In genomic region chr19:47225746-47226425, GRCh38 we compare ENCODE assay signal across 8 cellular contexts. TPM values are rescaled to one million over a fixed set of nuclear protein-coding genes. Genes with fewer than 3 reads are reported as not detected.
A peak's percentile ranks its signal among the peaks of the same experiment; 100 is the strongest.
DNase-seq lines count a peak whose midpoint lies in the region; ATAC-seq, FAIRE-seq and TF ChIP-seq lines count a peak whose summit lies in the region.

No MANE protein-coding gene starts in this region.

- H2AFZ ChIP-seq in endothelial cell of umbilical vein (ENCODE audit: low read depth, low read length): peak overlapping the region; percentile 18

- peak overlapping the region; percentile 61 for H3K27ac ChIP-seq in endothelial cell of umbilical vein (ENCODE audit: insufficient read depth, low read depth, low read length)

- DNase-seq in AG20443 (ENCODE audit: low spot score) (peak; percentile 97), HK-2 (ENCODE audit: unreplicated experiment) (peak; percentile 91), NOMO-1 treated with dmso at 0.1 percent for 144 hours (lab: John Stamatoyannopoulos, UW; ENCODE audit: unreplicated experiment) (peak; percentile 55), endothelial cell of umbilical vein (ENCODE audit: low read depth, low spot score) (peak; percentile 84), midbrain (lab: John Stamatoyannopoulos, UW) (peak; percentile 91)
- DNase-seq in activated CD8-positive, alpha-beta memory T cell treated with anti-CD3 and anti-CD28 coated beads, Interleukin-2, amount 50 U/mL, for 4 hours: peak; percentile 88
- peak; percentile 74 for DNase-seq in stimulated activated CD8-positive, alpha-beta memory T cell treated with anti-CD3 and anti-CD28 coated beads, Interleukin-15, amount 100 ng/mL, for 24 hours (ENCODE audit: low read depth)

- peak; percentile 46 for ATAC-seq in GM19035 (IDR thresholded peaks at IDR 0.05; ENCODE audit: unreplicated experiment)

- CTCF ChIA-PET in endothelial cell of umbilical vein (lab: Charles Lee): interaction anchor here (0.6 to 5.3 kb wide), 12 partner anchors 9 to 80 kb away, joined by 3 to 74 read pairs (median 4); no protein-coding TSS in a partner anchor

- peak; percentile 100 for TF ChIP-seq POLR2A in endothelial cell of umbilical vein (IDR thresholded peaks at IDR 0.05; ENCODE audit: low read depth, low read length)

- peak overlapping the region in 1 of 3 experiments; percentile 31 for H3K4me3 ChIP-seq in endothelial cell of umbilical vein (replicated peaks in 1 of 3; ENCODE audit: insufficient read depth in 1 of 3, low read depth in 1 of 3, low read length in 3 of 3)

- peaks cover 22% of the 10 kb centered on the region for H3K4me1 ChIP-seq in endothelial cell of umbilical vein (ENCODE audit: control insufficient read depth, extremely low read depth, insufficient read depth, low read length)

- H3K36me3 ChIP-seq in endothelial cell of umbilical vein (ENCODE audit: control insufficient read depth in 2 of 2, extremely low read depth in 1 of 2, insufficient read depth in 2 of 2, low read length in 2 of 2): peaks cover 0 to 15% of the 10 kb centered on the region in 2 experiments

- FAIRE-seq in endothelial cell of umbilical vein (lab: Jason Lieb, UNC): peak; percentile 90

- peak in 1 of 2 donors; percentile 6 for TF ChIP-seq CTCF in endothelial cell of umbilical vein (IDR thresholded peaks at IDR 0.05; ENCODE audit: extremely low read depth in 1 of 2, insufficient read depth in 1 of 2, low read depth in 1 of 2, low read length in 2 of 2)

- H3K9me3 ChIP-seq in endothelial cell of umbilical vein (replicated peaks; ENCODE audit: control insufficient read depth, insufficient read depth, low read length): no peaks in the 10 kb centered on the region

- H3K79me2 ChIP-seq in endothelial cell of umbilical vein (ENCODE audit: control insufficient read depth, insufficient read depth, low read length): peaks cover 9% of the 10 kb centered on the region

- H3K4me2 ChIP-seq in endothelial cell of umbilical vein (ENCODE audit: insufficient read depth, low read length): no peak overlapping the region

- no peaks in the 10 kb centered on the region for H4K20me1 ChIP-seq in endothelial cell of umbilical vein (replicated peaks; ENCODE audit: control insufficient read depth, extremely low read depth, insufficient read depth, low read length)

- dilution Hi-C loops in endothelial cell of umbilical vein (cut with MboI; ENCODE audit: extremely low pct_ligation_motif_present, low sequenced_read_pairs): no loop called here

- H3K27me3 ChIP-seq in endothelial cell of umbilical vein (ENCODE audit: control insufficient read depth in 2 of 2, insufficient read depth in 2 of 2, low read length in 2 of 2): no peaks in the 10 kb centered on the region

- no peaks in the 10 kb centered on the region for H3K9me1 ChIP-seq in endothelial cell of umbilical vein (replicated peaks; ENCODE audit: control insufficient read depth, extremely low read depth, insufficient read depth, low read length)

- intact Hi-C loops in endothelial cell of umbilical vein (cut with micrococcal nuclease): loop anchor here (1.0 to 2.0 kb wide), 4 partner anchors 16 to 49 kb away; partner anchors contain the start of gene CCDC9

- POLR2A ChIA-PET in endothelial cell of umbilical vein (lab: Charles Lee): interaction anchor here (0.5 to 2.2 kb wide), 22 partner anchors 8 to 219 kb away, joined by 3 to 31 read pairs (median 4); partner anchors contain the start of genes CCDC9 and ZC3H4

- no TSS peak for BruUV-seq in endothelial cell of umbilical vein (replicated peaks; lab: Mats Ljungman, UMichigan)

- peak overlapping the region; percentile 67 for H3K9ac ChIP-seq in endothelial cell of umbilical vein (replicated peaks; ENCODE audit: extremely low read depth, insufficient read depth, low read length)

TF ChIP-seq in endothelial cell of umbilical vein, 7 proteins besides CTCF, POLR2A, EP300 and RAD21:
- peak; percentile 100 for TF ChIP-seq POLR2AphosphoS5 (IDR thresholded peaks at IDR 0.05; ENCODE audit: insufficient read depth, low read depth, low read length)
- TF ChIP-seq FOS (IDR thresholded peaks at IDR 0.05; ENCODE audit: borderline replicate concordance, insufficient read depth, low read length): peak; percentile 70
- no peak for TF ChIP-seq EZH2 (IDR thresholded peaks at IDR 0.05; ENCODE audit: borderline replicate concordance, low read depth, low read length, severe bottlenecking)
- TF ChIP-seq GATA2 (IDR thresholded peaks at IDR 0.05; ENCODE audit: insufficient read depth, insufficient read length, low read depth, low read length): no peak
TF ChIP-seq in endothelial cell of umbilical vein: peak in this region for 2.

RNA-seq across cellular contexts. Expression of gene BBC3, which starts 5.1 kb away (rescaled TPM):
- total RNA-seq in endothelial cell of umbilical vein: 27.6 and 35.7 TPM in 2 replicates
- polyA plus RNA-seq in endothelial cell of umbilical vein: 11.3 and 15.8 TPM in 2 replicates
- polyA plus RNA-seq in endothelial cell of umbilical vein (2011; cell fraction: cytosol; rRNA removed): 5.6 and 9.7 TPM in 2 replicates
- polyA plus RNA-seq in endothelial cell of umbilical vein (2011; cell fraction: nucleus; rRNA removed): 16.7 and 16.8 TPM in 2 replicates
- polyA plus RNA-seq in endothelial cell of umbilical vein (2012): 9.7 and 16.2 TPM in 2 replicates
- polyA minus RNA-seq in endothelial cell of umbilical vein: 4.9 and 8.2 TPM in 2 replicates
- polyA minus RNA-seq in endothelial cell of umbilical vein (2011; cell fraction: cytosol; rRNA and poly(A)+ RNA removed): 5.2 TPM
- 5.9 and 8.8 TPM in 2 replicates for polyA minus RNA-seq in endothelial cell of umbilical vein (2011; cell fraction: nucleus; rRNA and poly(A)+ RNA removed)

RNA-seq across cellular contexts. Expression of gene CCDC9, which starts 30.4 kb away (rescaled TPM):
- total RNA-seq in endothelial cell of umbilical vein: 26.9 and 29.0 TPM in 2 replicates
- polyA plus RNA-seq in endothelial cell of umbilical vein: 4.6 and 6.0 TPM in 2 replicates
- polyA plus RNA-seq in endothelial cell of umbilical vein (2011; cell fraction: cytosol; rRNA removed): 4.2 and 5.1 TPM in 2 replicates
- polyA plus RNA-seq in endothelial cell of umbilical vein (2011; cell fraction: nucleus; rRNA removed): 21.1 and 30.7 TPM in 2 replicates
- polyA plus RNA-seq in endothelial cell of umbilical vein (2012): 14.2 and 25.1 TPM in 2 replicates
- polyA minus RNA-seq in endothelial cell of umbilical vein: 4.0 and 7.1 TPM in 2 replicates
- 4.5 TPM for polyA minus RNA-seq in endothelial cell of umbilical vein (2011; cell fraction: cytosol; rRNA and poly(A)+ RNA removed)
- 11.6 and 17.7 TPM in 2 replicates for polyA minus RNA-seq in endothelial cell of umbilical vein (2011; cell fraction: nucleus; rRNA and poly(A)+ RNA removed)

RNA-seq across cellular contexts. Expression of gene INAFM1, which starts 48.8 kb away (rescaled TPM):
- 8.3 and 9.4 TPM in 2 replicates for total RNA-seq in endothelial cell of umbilical vein
- polyA plus RNA-seq in endothelial cell of umbilical vein: 2.8 and 3.0 TPM in 2 replicates
- polyA plus RNA-seq in endothelial cell of umbilical vein (2011; cell fraction: cytosol; rRNA removed): 0.84 and 1.7 TPM in 2 replicates
- polyA plus RNA-seq in endothelial cell of umbilical vein (2011; cell fraction: nucleus; rRNA removed): 3.1 and 5.0 TPM in 2 replicates
- 3.0 and 6.4 TPM in 2 replicates for polyA plus RNA-seq in endothelial cell of umbilical vein (2012)
- polyA minus RNA-seq in endothelial cell of umbilical vein: 0.55 and 1.1 TPM in 2 replicates
- polyA minus RNA-seq in endothelial cell of umbilical vein (2011; cell fraction: cytosol; rRNA and poly(A)+ RNA removed): not detected
- polyA minus RNA-seq in endothelial cell of umbilical vein (2011; cell fraction: nucleus; rRNA and poly(A)+ RNA removed): 1.1 and 2.5 TPM in 2 replicates
